ENCODE assay signal across 26 cellular contexts in genomic region chr12:110320548-110320947, GRCh38. TPM values are rescaled to one million over a fixed set of nuclear protein-coding genes. Genes with fewer than 3 reads are reported as not detected.
DNase-seq lines count a peak whose midpoint lies in the region; TF ChIP-seq lines count a peak whose summit lies in the region.
"Had no signal": no experiment of that assay in that cellular context is flagged by ENCODE, and none has a peak within 500 bp of the region (broad histone marks: within the 10 kb centered on the region; RNA-seq: fewer than 3 reads in every experiment).

No MANE protein-coding gene starts in this region.

- TF ChIP-seq CTCF in RWPE1 (conservative IDR thresholded peaks at IDR 0.05; ENCODE audit: low read depth): no peak
- no peak for TF ChIP-seq CTCF in neural progenitor cell (IDR thresholded peaks at IDR 0.05)
- no peak for TF ChIP-seq CTCF in testis (IDR thresholded peaks at IDR 0.05)

- peaks cover 66% of the 10 kb centered on the region for H3F3A ChIP-seq in GM23248 (ENCODE audit: insufficient read depth)
- H3F3A ChIP-seq in neural progenitor cell (ENCODE audit: low read depth): peaks cover 9% of the 10 kb centered on the region

- H4K20me1 ChIP-seq in GM23248 (ENCODE audit: insufficient read depth) (peaks cover 4% of the 10 kb centered on the region; the same call in 1 of the 2 replicates), neural progenitor cell (ENCODE audit: low read depth) (peaks cover 31% of the 10 kb centered on the region)

- H3K79me2 ChIP-seq in GM23248 (ENCODE audit: insufficient read depth) (peaks cover 92% of the 10 kb centered on the region), neural progenitor cell (ENCODE audit: low read depth) (peaks cover 85% of the 10 kb centered on the region)

- intact Hi-C loops in testis (cut with DNase I; ENCODE audit: low total_unique reads): no loop called here

- no peaks in the 10 kb centered on the region for H3K9me3 ChIP-seq in GM23248 (ENCODE audit: low read depth)
- no peaks in the 10 kb centered on the region for H3K9me3 ChIP-seq in neural progenitor cell (ENCODE audit: low read depth)
- H3K9me3 ChIP-seq in testis: no peaks in the 10 kb centered on the region
- H3K9me3 ChIP-seq: heart left ventricle, ovary, SJSA1 had no signal

- no peak overlapping the region for H3K4me3 Mint-ChIP-seq in neural progenitor cell
- H3K4me3 Mint-ChIP-seq: activated CD4-positive, alpha-beta T cell treated with anti-CD3 and anti-CD28 coated beads for 36 hours; CD4-positive, alpha-beta T cell; naive thymus-derived CD4-positive, alpha-beta T cell had no signal

- POLR2A ChIA-PET in RWPE1 (lab: Yijun Ruan, JAX; ENCODE audit: low non-redundant PET): no interaction called here

- WGBS in GM23248 (ENCODE audit: low coverage in 1 of 2, low lambda C conversion rate in 2 of 2, missing lambda C conversion rate in 2 of 2), 2 experiments: 72 to 74% methylated on average over 3 of the region's 3 CpGs
- 91 to 93% methylated on average over 3 of the region's 3 CpGs for WGBS in testis, 2 donors

- no peaks in the 10 kb centered on the region for H3K4me1 Mint-ChIP-seq in neural progenitor cell

- in situ Hi-C loops in GM23248 (cut with MboI): no loop called here

- H3K36me3 Mint-ChIP-seq in neural progenitor cell: peaks cover 21% of the 10 kb centered on the region

- H3K9ac ChIP-seq in GM23248: no peak overlapping the region
- no peak overlapping the region for H3K9ac ChIP-seq in neural progenitor cell

- H3K4me3 ChIP-seq in GM23248 (no peak overlapping the region), neural progenitor cell (no peak overlapping the region), testis (no peak overlapping the region)
- H3K4me3 ChIP-seq: heart left ventricle, ovary, SJSA1 had no signal

- H3K27ac ChIP-seq in GM23248 (0 out of 2 replicates have a peak overlapping the region, but pooled peaks have one; percentile 11), RWPE1 (peak overlapping the region; percentile 33; the same call in 1 of the 2 replicates), epithelial cell of prostate (peak overlapping the region; percentile 1), neural progenitor cell (peak overlapping the region; percentile 40), testis (no peak overlapping the region)
- H3K27ac ChIP-seq: ovary, SJSA1 had no signal

- H3K27ac Mint-ChIP-seq in neural progenitor cell: no peak overlapping the region
- H3K27ac Mint-ChIP-seq: activated CD4-positive, alpha-beta T cell treated with anti-CD3 and anti-CD28 coated beads for 36 hours; activated naive CD4-positive, alpha-beta T cell treated with anti-CD3 and anti-CD28 coated beads, Interleukin-2, amount 50 U/mL, for 72 hours; CD4-positive, alpha-beta T cell had no signal

- H3K27me3 Mint-ChIP-seq in neural progenitor cell (ENCODE audit: insufficient read depth, low read depth): no peaks in the 10 kb centered on the region
- H3K27me3 Mint-ChIP-seq: activated CD4-positive, alpha-beta T cell treated with anti-CD3 and anti-CD28 coated beads for 36 hours; CD4-positive, alpha-beta T cell; naive thymus-derived CD4-positive, alpha-beta T cell had no signal

- H3K27me3 ChIP-seq in GM23248 (replicated peaks; ENCODE audit: insufficient read depth): no peaks in the 10 kb centered on the region
- no peaks in the 10 kb centered on the region for H3K27me3 ChIP-seq in neural progenitor cell
- H3K27me3 ChIP-seq in testis: no peaks in the 10 kb centered on the region
- H3K27me3 ChIP-seq: heart left ventricle, ovary, SJSA1 had no signal

- H3K9me3 Mint-ChIP-seq in neural progenitor cell: no peaks in the 10 kb centered on the region
- H3K9me3 Mint-ChIP-seq: activated naive CD4-positive, alpha-beta T cell treated with anti-CD3 and anti-CD28 coated beads, Interleukin-2, amount 50 U/mL, for 72 hours; CD4-positive, alpha-beta T cell; naive thymus-derived CD4-positive, alpha-beta T cell had no signal

- no peak for DNase-seq in GM23248
- DNase-seq in RWPE1 (ENCODE audit: low spot score): no peak
- DNase-seq in epithelial cell of prostate (ENCODE audit: low read depth, low spot score): no peak
- no peak for DNase-seq in neural progenitor cell (ENCODE audit: low spot score)
- DNase-seq in testis: no peak
- no peak for DNase-seq in NK-92 treated with Interleukin-12 subunit alpha and Interleukin-12 subunit beta, amount 100 ng/mL, for 24 hours (lab: John Stamatoyannopoulos, UW)
- no peak for DNase-seq in OCI-M2 (lab: John Stamatoyannopoulos, UW; ENCODE audit: unreplicated experiment)
- DNase-seq: activated CD4-positive, alpha-beta T cell treated with anti-CD3 and anti-CD28 coated beads for 36 hours; activated T-cell treated with anti-CD3 and anti-CD28 coated beads, Interleukin-2, amount 50 U/mL, for 48 hours; CD4-positive, alpha-beta T cell; EL; erythroblast; heart left ventricle; KG1; naive thymus-derived CD4-positive, alpha-beta T cell; NCI-H1694 treated with DMSO at 0.1 percent for 48 hours; NCI-H2171; NCI-H524 treated with DMSO at 0.1 percent for 48 hours; ovary; right cardiac atrium; stimulated activated CD4-positive, alpha-beta T cell treated with anti-CD3 and anti-CD28 coated beads, Interleukin-12 subunit alpha, Interleukin-12 subunit beta, amount 100 ng/mL, for 4 hours; stimulated activated CD4-positive, alpha-beta T cell treated with anti-CD3 and anti-CD28 coated beads, Interleukin-4, amount 100 ng/mL, for 24 hours; stimulated activated naive CD4-positive, alpha-beta T cell; T-helper 1 cell had no signal

- H2AFZ ChIP-seq in GM23248: no peak overlapping the region
- no peak overlapping the region for H2AFZ ChIP-seq in neural progenitor cell (replicated peaks)

- CTCF ChIA-PET in RWPE1 (lab: Yijun Ruan, JAX): interaction anchor here (0.5 kb wide), 1 partner anchor 482 kb away, joined by 3 read pairs; no protein-coding TSS in a partner anchor

- no peak for TF ChIP-seq POLR2A in testis (IDR thresholded peaks at IDR 0.05)

- no peak overlapping the region for H3K4me2 ChIP-seq in GM23248 (ENCODE audit: unreplicated experiment)
- H3K4me2 ChIP-seq in neural progenitor cell: no peak overlapping the region

- H3K4me1 ChIP-seq in GM23248 (ENCODE audit: insufficient read depth): peaks cover 32% of the 10 kb centered on the region
- no peaks in the 10 kb centered on the region for H3K4me1 ChIP-seq in neural progenitor cell
- peaks cover 22% of the 10 kb centered on the region for H3K4me1 ChIP-seq in testis

- H3K9me2 ChIP-seq in GM23248 (ENCODE audit: insufficient read depth): no peaks in the 10 kb centered on the region

- H3K36me3 ChIP-seq in GM23248 (ENCODE audit: low read depth) (peaks cover 37% of the 10 kb centered on the region; the same call in 1 of the 2 replicates), neural progenitor cell (peaks cover 5% of the 10 kb centered on the region), testis (ENCODE audit: low read depth, missing control alignments) (no peaks in the 10 kb centered on the region)
- H3K36me3 ChIP-seq: ovary had no signal

RNA-seq across cellular contexts. Expression of gene ATP2A2, which starts 39.5 kb away (rescaled TPM):
- total RNA-seq in GM23248 (2014; rRNA removed; shearing (Covaris generic)): 142 and 148 TPM in 2 replicates
- 28.7 and 29.5 TPM in 2 replicates for polyA plus RNA-seq in GM23248 (2016; fragmentation: Nextera tagmentation; extraction: Ambion mirVana)
- 99.5 and 111 TPM in 2 replicates for total RNA-seq in neural progenitor cell (ENCODE audit: low replicate concordance)
- 100 to 1,000 TPM; 205 to 226 TPM for total RNA-seq in testis
- 291 TPM for polyA plus RNA-seq in testis (ENCODE audit: insufficient read depth, low read depth, low replicate concordance)

Comparison
In these comparisons a context has a peak if more than half of its experiments do, and no peak if none do; other contexts are left out.
1. H3K27ac ChIP-seq: peak in GM23248 (single experiment), RWPE1 (single experiment), epithelial cell of prostate (single experiment) and neural progenitor cell (single experiment); none in testis (0 of 2).